Comparison of ENCODE assay signal across 2 cellular contexts in the genomic region with DNA sequence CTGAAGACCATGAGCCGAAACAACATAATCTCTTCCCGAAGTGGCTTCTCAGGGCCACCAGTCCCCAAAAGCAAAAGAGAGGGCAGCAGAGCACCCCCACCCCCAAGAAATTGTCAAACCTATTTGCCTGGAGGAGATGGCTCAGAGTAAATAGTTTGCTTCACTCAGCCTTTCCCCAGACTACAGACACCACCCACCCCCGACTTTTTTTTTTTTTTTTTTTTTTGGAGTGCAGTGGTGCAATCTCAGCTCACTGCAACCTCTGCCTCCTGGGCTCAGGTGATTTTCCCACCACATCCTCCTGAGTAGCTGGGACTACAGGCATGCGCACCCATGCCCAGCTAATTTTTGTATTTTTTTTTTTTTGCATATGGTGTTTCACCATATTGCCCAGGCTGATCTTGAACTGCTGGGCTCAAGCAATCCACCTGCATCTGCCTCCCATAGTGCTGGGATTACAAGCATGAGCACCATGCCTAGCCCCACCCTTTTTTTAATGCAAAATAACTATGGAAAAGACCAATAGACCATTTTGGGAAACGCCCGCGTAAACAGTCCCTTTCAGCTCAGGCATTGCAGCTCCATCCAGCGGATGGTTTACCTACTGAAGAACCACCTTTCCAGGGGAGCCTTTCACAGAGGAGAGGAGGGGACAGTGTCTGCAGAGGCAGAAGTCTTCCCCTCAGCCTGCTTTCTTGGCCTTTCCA.
TF ChIP-seq lines count a peak whose summit lies in the region.

No MANE protein-coding gene starts in this region.

TF ChIP-seq in SK-N-SH, 30 proteins besides CTCF, POLR2A, EP300 and RAD21 (continued from another document):
- TF ChIP-seq, protein P1, sequence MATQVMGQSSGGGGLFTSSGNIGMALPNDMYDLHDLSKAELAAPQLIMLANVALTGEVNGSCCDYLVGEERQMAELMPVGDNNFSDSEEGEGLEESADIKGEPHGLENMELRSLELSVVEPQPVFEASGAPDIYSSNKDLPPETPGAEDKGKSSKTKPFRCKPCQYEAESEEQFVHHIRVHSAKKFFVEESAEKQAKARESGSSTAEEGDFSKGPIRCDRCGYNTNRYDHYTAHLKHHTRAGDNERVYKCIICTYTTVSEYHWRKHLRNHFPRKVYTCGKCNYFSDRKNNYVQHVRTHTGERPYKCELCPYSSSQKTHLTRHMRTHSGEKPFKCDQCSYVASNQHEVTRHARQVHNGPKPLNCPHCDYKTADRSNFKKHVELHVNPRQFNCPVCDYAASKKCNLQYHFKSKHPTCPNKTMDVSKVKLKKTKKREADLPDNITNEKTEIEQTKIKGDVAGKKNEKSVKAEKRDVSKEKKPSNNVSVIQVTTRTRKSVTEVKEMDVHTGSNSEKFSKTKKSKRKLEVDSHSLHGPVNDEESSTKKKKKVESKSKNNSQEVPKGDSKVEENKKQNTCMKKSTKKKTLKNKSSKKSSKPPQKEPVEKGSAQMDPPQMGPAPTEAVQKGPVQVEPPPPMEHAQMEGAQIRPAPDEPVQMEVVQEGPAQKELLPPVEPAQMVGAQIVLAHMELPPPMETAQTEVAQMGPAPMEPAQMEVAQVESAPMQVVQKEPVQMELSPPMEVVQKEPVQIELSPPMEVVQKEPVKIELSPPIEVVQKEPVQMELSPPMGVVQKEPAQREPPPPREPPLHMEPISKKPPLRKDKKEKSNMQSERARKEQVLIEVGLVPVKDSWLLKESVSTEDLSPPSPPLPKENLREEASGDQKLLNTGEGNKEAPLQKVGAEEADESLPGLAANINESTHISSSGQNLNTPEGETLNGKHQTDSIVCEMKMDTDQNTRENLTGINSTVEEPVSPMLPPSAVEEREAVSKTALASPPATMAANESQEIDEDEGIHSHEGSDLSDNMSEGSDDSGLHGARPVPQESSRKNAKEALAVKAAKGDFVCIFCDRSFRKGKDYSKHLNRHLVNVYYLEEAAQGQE (IDR thresholded peaks at IDR 0.05; ENCODE audit: low read depth, low read length), result no peak
- TF ChIP-seq FOXM1 (IDR thresholded peaks at IDR 0.05; ENCODE audit: low read depth), result no peak
- no peak for TF ChIP-seq CHD2 (IDR thresholded peaks at IDR 0.05; ENCODE audit: low read length, partially characterized antibody)
- no peak for TF ChIP-seq NFIC (IDR thresholded peaks at IDR 0.05; ENCODE audit: borderline replicate concordance)
- no peak for TF ChIP-seq NRF1 (IDR thresholded peaks at IDR 0.05; ENCODE audit: low read depth, low read length)
- no peak for TF ChIP-seq ELF1 (IDR thresholded peaks at IDR 0.05)
- TF ChIP-seq MEF2A (IDR thresholded peaks at IDR 0.05; ENCODE audit: borderline replicate concordance, low read depth), result no peak
- no peak for TF ChIP-seq RXRA (IDR thresholded peaks at IDR 0.05; ENCODE audit: borderline replicate concordance, low read depth)
- TF ChIP-seq, protein P2, sequence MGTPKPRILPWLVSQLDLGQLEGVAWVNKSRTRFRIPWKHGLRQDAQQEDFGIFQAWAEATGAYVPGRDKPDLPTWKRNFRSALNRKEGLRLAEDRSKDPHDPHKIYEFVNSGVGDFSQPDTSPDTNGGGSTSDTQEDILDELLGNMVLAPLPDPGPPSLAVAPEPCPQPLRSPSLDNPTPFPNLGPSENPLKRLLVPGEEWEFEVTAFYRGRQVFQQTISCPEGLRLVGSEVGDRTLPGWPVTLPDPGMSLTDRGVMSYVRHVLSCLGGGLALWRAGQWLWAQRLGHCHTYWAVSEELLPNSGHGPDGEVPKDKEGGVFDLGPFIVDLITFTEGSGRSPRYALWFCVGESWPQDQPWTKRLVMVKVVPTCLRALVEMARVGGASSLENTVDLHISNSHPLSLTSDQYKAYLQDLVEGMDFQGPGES (IDR thresholded peaks at IDR 0.05; ENCODE audit: low read depth, low read length), result no peak
- TF ChIP-seq FOXJ3 (CRISPR knock-in tag; IDR thresholded peaks at IDR 0.05), result no peak
- TF ChIP-seq, protein P3, sequence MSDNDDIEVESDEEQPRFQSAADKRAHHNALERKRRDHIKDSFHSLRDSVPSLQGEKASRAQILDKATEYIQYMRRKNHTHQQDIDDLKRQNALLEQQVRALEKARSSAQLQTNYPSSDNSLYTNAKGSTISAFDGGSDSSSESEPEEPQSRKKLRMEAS (IDR thresholded peaks at IDR 0.05; ENCODE audit: low read depth), result no peak
- no peak for TF ChIP-seq POLR2AphosphoS5 (IDR thresholded peaks at IDR 0.05; ENCODE audit: low read depth, low read length)
- TF ChIP-seq SIN3A (IDR thresholded peaks at IDR 0.05; ENCODE audit: borderline replicate concordance, low read depth, low read length), result no peak
- TF ChIP-seq TEAD4 (IDR thresholded peaks at IDR 0.05; ENCODE audit: borderline replicate concordance, insufficient read depth), result no peak
- TF ChIP-seq RCOR1 (IDR thresholded peaks at IDR 0.05; ENCODE audit: low read length), result no peak
- no peak for TF ChIP-seq YY1 (IDR thresholded peaks at IDR 0.05; ENCODE audit: low read depth)
- TF ChIP-seq JUND (IDR thresholded peaks at IDR 0.05), result no peak
- TF ChIP-seq GATA2 (CRISPR knock-in tag; IDR thresholded peaks at IDR 0.05), result no peak
TF ChIP-seq in SK-N-SH: peak in this region for 0.

TF ChIP-seq in SK-N-SH treated with all-trans-retinoic acid at 6 μM for 48 hours, 23 proteins besides CTCF, POLR2A, EP300 and RAD21 (continued from another document):
- TF ChIP-seq, protein P4, sequence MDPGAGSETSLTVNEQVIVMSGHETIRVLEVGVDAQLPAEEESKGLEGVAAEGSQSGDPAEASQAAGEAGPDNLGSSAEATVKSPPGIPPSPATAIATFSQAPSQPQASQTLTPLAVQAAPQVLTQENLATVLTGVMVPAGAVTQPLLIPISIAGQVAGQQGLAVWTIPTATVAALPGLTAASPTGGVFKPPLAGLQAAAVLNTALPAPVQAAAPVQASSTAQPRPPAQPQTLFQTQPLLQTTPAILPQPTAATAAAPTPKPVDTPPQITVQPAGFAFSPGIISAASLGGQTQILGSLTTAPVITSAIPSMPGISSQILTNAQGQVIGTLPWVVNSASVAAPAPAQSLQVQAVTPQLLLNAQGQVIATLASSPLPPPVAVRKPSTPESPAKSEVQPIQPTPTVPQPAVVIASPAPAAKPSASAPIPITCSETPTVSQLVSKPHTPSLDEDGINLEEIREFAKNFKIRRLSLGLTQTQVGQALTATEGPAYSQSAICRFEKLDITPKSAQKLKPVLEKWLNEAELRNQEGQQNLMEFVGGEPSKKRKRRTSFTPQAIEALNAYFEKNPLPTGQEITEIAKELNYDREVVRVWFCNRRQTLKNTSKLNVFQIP (CRISPR knock-in tag; IDR thresholded peaks at IDR 0.05; ENCODE audit: borderline replicate concordance, low read depth), result no peak
- TF ChIP-seq OSR1 (CRISPR knock-in tag; IDR thresholded peaks at IDR 0.05), result no peak
- no peak for TF ChIP-seq ZFP3 (CRISPR knock-in tag; IDR thresholded peaks at IDR 0.05)
- TF ChIP-seq ISL1 (CRISPR knock-in tag; IDR thresholded peaks at IDR 0.05), result no peak
- no peak for TF ChIP-seq TOX (CRISPR knock-in tag; IDR thresholded peaks at IDR 0.05; ENCODE audit: borderline replicate concordance)
- TF ChIP-seq ZNF70 (CRISPR knock-in tag; IDR thresholded peaks at IDR 0.05), result no peak
